ENCODE assay signal across 28 cellular contexts in the genomic region with DNA sequence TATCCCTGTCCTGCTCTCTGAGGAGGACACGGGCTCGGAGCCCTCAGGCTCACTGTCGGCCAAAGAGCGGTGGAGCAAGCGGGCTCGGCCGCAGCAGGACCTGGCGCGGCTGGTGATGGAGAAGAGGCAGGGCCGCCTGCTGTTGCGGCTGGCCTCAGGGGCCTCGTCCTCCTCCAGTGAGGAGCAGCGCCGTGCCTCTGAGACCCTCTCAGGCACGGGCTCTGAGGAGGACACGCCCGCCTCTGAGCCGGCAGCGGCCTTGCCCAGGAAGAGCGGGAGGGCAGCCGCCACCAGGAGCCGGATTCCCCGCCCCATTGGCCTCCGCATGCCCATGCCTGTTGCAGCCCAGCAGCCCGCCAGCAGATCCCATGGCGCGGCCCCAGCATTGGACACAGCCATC. TPM values are rescaled to one million over a fixed set of nuclear protein-coding genes. Genes with fewer than 3 reads are reported as not detected.
DNase-seq lines count a peak whose midpoint lies in the region; ATAC-seq, FAIRE-seq and TF ChIP-seq lines count a peak whose summit lies in the region.
"Had no signal": no experiment of that assay in that cellular context is flagged by ENCODE, and none has a peak within 500 bp of the region (broad histone marks: within the 10 kb centered on the region; RNA-seq: fewer than 3 reads in every experiment).

No MANE protein-coding gene starts in this region.

- H3K27ac ChIP-seq in HEK293 (ENCODE audit: extremely low read depth, low read depth, low read length) (no peak overlapping the region), VCaP (peak overlapping the region; percentile 15; the same call in 1 of the 2 replicates), keratinocyte (ENCODE audit: control insufficient read depth, insufficient read depth, low read length) (no peak overlapping the region), suprapubic skin (no peak overlapping the region)
- H3K27ac ChIP-seq: KMS-11, PC-9, SJCRH30 had no signal

- H3K4me1 ChIP-seq in HEK293 (ENCODE audit: control insufficient read depth, insufficient read depth, low read length) (no peaks in the 10 kb centered on the region), keratinocyte (ENCODE audit: control insufficient read depth, extremely low read depth, insufficient read depth, low read length) (peaks cover 4% of the 10 kb centered on the region), suprapubic skin (peaks cover 9% of the 10 kb centered on the region)
- H3K4me1 ChIP-seq: SJCRH30 had no signal

- no peak overlapping the region for H3K9ac ChIP-seq in keratinocyte (ENCODE audit: control insufficient read depth, extremely low read depth, insufficient read depth, low read length)
- H3K9ac ChIP-seq: KMS-11 had no signal

- H3K9me1 ChIP-seq in keratinocyte (ENCODE audit: control insufficient read depth, extremely low read depth, insufficient read depth, low read length) = no peaks in the 10 kb centered on the region

- peak overlapping the region; percentile 54 for H3K4me2 ChIP-seq in keratinocyte (ENCODE audit: control insufficient read depth, extremely low read depth, insufficient read depth, low read depth, low read length)
- H3K4me2 ChIP-seq: KMS-11, PC-9 had no signal

- WGBS in suprapubic skin = 20% methylated on average over 1 of the region's 27 CpGs

- H3K27me3 ChIP-seq in keratinocyte (ENCODE audit: control insufficient read depth, extremely low read depth, insufficient read depth, low read length) (peaks cover 40% of the 10 kb centered on the region), suprapubic skin (peaks cover 47% of the 10 kb centered on the region)

- DNase-seq in Right ventricle myocardium inferior (ENCODE audit: missing footprints) (peak; percentile 57), cardiac septum (ENCODE audit: low spot score) (no peak), keratinocyte (ENCODE audit: low read depth, low spot score) (no peak), CD1c-positive myeloid dendritic cell (ENCODE audit: extremely low spot score) (no peak), suprapubic skin (ENCODE audit: low spot score in 2 of 2) (no peak), H4 (ENCODE audit: low spot score) (no peak)
- DNase-seq: AML-193, C1 segment of cervical spinal cord, DND-41, IMR-90, NCI-H1105, NCI-H146, NCI-H2029, NCI-H226, NCI-H524 treated with DMSO at 0.1 percent for 48 hours, PC-9, SJCRH30 had no signal

- no peak overlapping the region for H3K4me3 ChIP-seq in HEK293 (ENCODE audit: low read depth, low read length)
- H3K4me3 ChIP-seq in keratinocyte (ENCODE audit: control insufficient read depth in 2 of 3, extremely low read depth in 1 of 3, insufficient read depth in 2 of 3, low read depth in 1 of 3, low read length in 3 of 3) = no peak overlapping the region
- H3K4me3 ChIP-seq in suprapubic skin = no peak overlapping the region
- H3K4me3 ChIP-seq: PC-9, SJCRH30 had no signal

- no peaks in the 10 kb centered on the region for H4K20me1 ChIP-seq in keratinocyte (ENCODE audit: control insufficient read depth, extremely low read depth, insufficient read depth, low read length)

- intact Hi-C loops in Right ventricle myocardium inferior (cut with DNase I) = no loop called here
- intact Hi-C loops in cardiac septum (cut with DNase I) = no loop called here

- H3K36me3 ChIP-seq in HEK293 (ENCODE audit: control insufficient read depth in 2 of 2, insufficient read depth in 1 of 2, low read length in 2 of 2) (no peaks in the 10 kb centered on the region), keratinocyte (ENCODE audit: control insufficient read depth in 2 of 2, extremely low read depth in 1 of 2, insufficient read depth in 2 of 2, low read length in 2 of 2) (no peaks in the 10 kb centered on the region), suprapubic skin (no peaks in the 10 kb centered on the region)
- H3K36me3 ChIP-seq: SJCRH30 had no signal

- TF ChIP-seq CTCF in HEK293 (tag by site-specific recombination; IDR thresholded peaks at IDR 0.05) = no peak
- no peak for TF ChIP-seq CTCF in VCaP (conservative IDR thresholded peaks at IDR 0.05)
- no peak for TF ChIP-seq CTCF in keratinocyte (optimal IDR thresholded peaks at IDR 0.05 in 1 of 3, IDR thresholded peaks at IDR 0.05 in 1 of 3, conservative IDR thresholded peaks at IDR 0.05 in 1 of 3; ENCODE audit: extremely low read depth in 1 of 3, insufficient read depth in 2 of 3, low read length in 3 of 3)
- TF ChIP-seq CTCF in suprapubic skin (IDR thresholded peaks at IDR 0.05) = no peak

- ATAC-seq in Right ventricle myocardium inferior = no peak
- ATAC-seq: GM23338, HCT116 had no signal

- dilution Hi-C loops in keratinocyte (cut with MboI; ENCODE audit: extremely low pct_ligation_motif_present, low sequenced_read_pairs) = no loop called here

- no peak for TF ChIP-seq EP300 in suprapubic skin (IDR thresholded peaks at IDR 0.05)

- POLR2A ChIA-PET in HEK293 (lab: Yijun Ruan, JAX) = no interaction called here

- no peak for TF ChIP-seq POLR2A in suprapubic skin (IDR thresholded peaks at IDR 0.05)

- CTCF ChIA-PET in HEK293 (lab: Yijun Ruan, JAX) = no interaction called here

- no peak for FAIRE-seq in keratinocyte (lab: Jason Lieb, UNC)
- FAIRE-seq: D721Med, GM12892, HTR-8/SVneo had no signal

- H2AFZ ChIP-seq in keratinocyte (ENCODE audit: control insufficient read depth, low read length) = peak overlapping the region; percentile 29
- H2AFZ ChIP-seq: PC-9 had no signal

- no peaks in the 10 kb centered on the region for H3K79me2 ChIP-seq in keratinocyte (ENCODE audit: control insufficient read depth, insufficient read depth, low read length)

- H3K9me3 ChIP-seq in HEK293 (ENCODE audit: control insufficient read depth, insufficient read depth, low read depth, low read length) (no peaks in the 10 kb centered on the region), keratinocyte (ENCODE audit: control insufficient read depth, low read depth, low read length) (no peaks in the 10 kb centered on the region), suprapubic skin (no peaks in the 10 kb centered on the region)
- H3K9me3 ChIP-seq: SJCRH30 had no signal

TF ChIP-seq in HEK293, 187 proteins besides CTCF, POLR2A, EP300 and RAD21:
- TF ChIP-seq SCRT2 (tag by site-specific recombination; IDR thresholded peaks at IDR 0.05) (0 out of 2 replicates have a peak, but pooled peaks have one; percentile 10), ZBTB1 (tag by site-specific recombination; IDR thresholded peaks at IDR 0.05) (no peak)

RNA-seq across cellular contexts. Expression of gene SLC22A7, which starts 14.2 kb away (rescaled TPM):
- total RNA-seq in Right ventricle myocardium inferior (not detected), cardiac septum (not detected), suprapubic skin (not detected)
- polyA plus RNA-seq in keratinocyte = not detected in 3 replicates
- polyA plus RNA-seq in keratinocyte (2011; ENCODE audit: low read depth) = not detected
- polyA plus RNA-seq in keratinocyte (2011; cell fraction: cytosol; rRNA removed) = not detected in 2 replicates
- not detected in 2 replicates for polyA plus RNA-seq in keratinocyte (2011; cell fraction: nucleus; rRNA removed)
- polyA plus RNA-seq in keratinocyte (2012; ENCODE audit: low replicate concordance) = not detected in 2 replicates
- not detected in 3 replicates for polyA minus RNA-seq in keratinocyte
- not detected for polyA minus RNA-seq in keratinocyte (2011; cell fraction: cytosol; rRNA and poly(A)+ RNA removed)
- polyA minus RNA-seq in keratinocyte (2011; cell fraction: nucleus; rRNA and poly(A)+ RNA removed) = not detected in 2 replicates
- total RNA-seq in H4 (2014; rRNA removed; shearing (Covaris generic)) = not detected in 2 replicates
- total RNA-seq: A172, G401, GM23338, IMR-90, PC-9, SJCRH30 had no signal
- polyA plus RNA-seq: AG04450, IMR-90 had no signal

RNA-seq across cellular contexts. Expression of gene CRIP3, which starts 24.7 kb away (rescaled TPM):
- 7.1 TPM for total RNA-seq in Right ventricle myocardium inferior
- total RNA-seq in cardiac septum = 11.2 TPM
- polyA plus RNA-seq in keratinocyte = 0.08 to 0.67 TPM (median 0.26 TPM) in 3 replicates
- polyA plus RNA-seq in keratinocyte (2011; ENCODE audit: low read depth) = not detected
- polyA plus RNA-seq in keratinocyte (2011; cell fraction: cytosol; rRNA removed) = 0.09 and 0.13 TPM in 2 replicates
- polyA plus RNA-seq in keratinocyte (2011; cell fraction: nucleus; rRNA removed) = 1.9 and 3.2 TPM in 2 replicates
- polyA plus RNA-seq in keratinocyte (2012; ENCODE audit: low replicate concordance) = not detected in 2 replicates
- 1.9 TPM in 1 of 3 replicates, not detected in the others for polyA minus RNA-seq in keratinocyte
- polyA minus RNA-seq in keratinocyte (2011; cell fraction: cytosol; rRNA and poly(A)+ RNA removed) = not detected
- polyA minus RNA-seq in keratinocyte (2011; cell fraction: nucleus; rRNA and poly(A)+ RNA removed) = 1.5 TPM in 1 of 2 replicates, not detected in the other
- 1 to 10 TPM in 3 of 4 donors, not detected in 1; 2.2 to 3.4 (median 2.6) TPM for total RNA-seq in suprapubic skin
- total RNA-seq in H4 (2014; rRNA removed; shearing (Covaris generic)) = not detected in 2 replicates
- total RNA-seq: A172, G401, IMR-90, SJCRH30 had no signal
- polyA plus RNA-seq: AG04450, IMR-90 had no signal

RNA-seq across cellular contexts. Expression of gene TTBK1, which starts 40.6 kb away (rescaled TPM):
- total RNA-seq in Right ventricle myocardium inferior (0.19 TPM), cardiac septum (0.35 TPM), suprapubic skin (not detected)
- polyA plus RNA-seq in keratinocyte = not detected in 3 replicates
- not detected for polyA plus RNA-seq in keratinocyte (2011; ENCODE audit: low read depth)
- not detected in 2 replicates for polyA plus RNA-seq in keratinocyte (2011; cell fraction: cytosol; rRNA removed)
- polyA plus RNA-seq in keratinocyte (2011; cell fraction: nucleus; rRNA removed) = not detected in 2 replicates
- polyA plus RNA-seq in keratinocyte (2012; ENCODE audit: low replicate concordance) = not detected in 2 replicates
- not detected in 3 replicates for polyA minus RNA-seq in keratinocyte
- not detected for polyA minus RNA-seq in keratinocyte (2011; cell fraction: cytosol; rRNA and poly(A)+ RNA removed)
- not detected in 2 replicates for polyA minus RNA-seq in keratinocyte (2011; cell fraction: nucleus; rRNA and poly(A)+ RNA removed)
- total RNA-seq in H4 (2014; rRNA removed; shearing (Covaris generic)) = not detected in 2 replicates
- total RNA-seq: A172, G401, IMR-90, SJCRH30 had no signal
- polyA plus RNA-seq: AG04450 had no signal

RNA-seq across cellular contexts. Expression of gene DNPH1, which starts 54.6 kb away (rescaled TPM):
- total RNA-seq in Right ventricle myocardium inferior = 29.9 TPM
- total RNA-seq in cardiac septum = 23.2 TPM
- polyA plus RNA-seq in keratinocyte = 57.1 to 98.6 TPM (median 73.9 TPM) in 3 replicates
- 20.1 TPM for polyA plus RNA-seq in keratinocyte (2011; ENCODE audit: low read depth)
- 34.0 and 80.6 TPM in 2 replicates for polyA plus RNA-seq in keratinocyte (2011; cell fraction: cytosol; rRNA removed)
- polyA plus RNA-seq in keratinocyte (2011; cell fraction: nucleus; rRNA removed) = 33.7 and 38.8 TPM in 2 replicates
- polyA plus RNA-seq in keratinocyte (2012; ENCODE audit: low replicate concordance) = 49.4 and 94.9 TPM in 2 replicates
- polyA minus RNA-seq in keratinocyte = 14.7 to 16.6 TPM (median 14.9 TPM) in 3 replicates
- 38.4 TPM for polyA minus RNA-seq in keratinocyte (2011; cell fraction: cytosol; rRNA and poly(A)+ RNA removed)
- polyA minus RNA-seq in keratinocyte (2011; cell fraction: nucleus; rRNA and poly(A)+ RNA removed) = 6.3 and 10.6 TPM in 2 replicates
- 10 to 100 TPM; 21.9 to 88.4 (median 74.4) TPM for total RNA-seq in suprapubic skin
- total RNA-seq in H4 (2014; rRNA removed; shearing (Covaris generic)) = 110 and 147 TPM in 2 replicates
